In the genomic region with DNA sequence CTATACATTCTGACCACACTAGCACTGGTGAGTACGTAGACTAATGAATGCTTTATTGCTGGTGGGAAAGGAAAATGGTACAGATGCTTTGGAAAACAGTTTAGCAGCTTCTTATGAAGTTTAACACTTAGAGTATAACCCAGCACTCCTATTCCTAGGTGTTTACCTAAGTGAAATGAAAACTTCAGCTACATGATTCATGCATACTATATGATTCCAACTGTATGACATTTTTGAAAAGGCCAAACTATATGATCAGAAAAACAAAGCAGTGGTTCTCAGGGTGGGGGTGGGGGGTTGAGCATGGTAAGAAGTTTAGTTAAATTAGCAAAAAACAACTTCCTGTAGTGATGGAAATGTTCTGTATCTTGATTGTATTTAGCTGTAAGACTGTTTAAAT, we compare ENCODE assay signal across 17 cellular contexts. TPM values are rescaled to one million over a fixed set of nuclear protein-coding genes. Genes with fewer than 3 reads are reported as not detected.
DNase-seq lines count a peak whose midpoint lies in the region; ATAC-seq, FAIRE-seq and TF ChIP-seq lines count a peak whose summit lies in the region.
"Had no signal": no experiment of that assay in that cellular context is flagged by ENCODE, and none has a peak within 500 bp of the region (broad histone marks: within the 10 kb centered on the region; RNA-seq: fewer than 3 reads in every experiment).

No MANE protein-coding gene starts in this region.

- 82 to 94% methylated on average over 1 of the region's 1 CpG for WGBS in pancreas, 2 donors

- no peaks in the 10 kb centered on the region for H3K27me3 ChIP-seq in pancreas
- H3K27me3 ChIP-seq: dorsolateral prefrontal cortex, Peyer's patch, upper lobe of right lung had no signal

- DNase-seq in activated CD4-positive, alpha-beta T cell treated with anti-CD3 and anti-CD28 coated beads, Interleukin-2, amount 10 ng/mL, durations not matched to agents 7 days and 5 days: no peak
- DNase-seq in activated CD4-positive, alpha-beta T cell treated with anti-CD3 and anti-CD28 coated beads for 1 hour: no peak
- DNase-seq in activated naive CD8-positive, alpha-beta T cell treated with anti-CD3 and anti-CD28 coated beads, Interleukin-2, amount 50 U/mL, for 24 hours: no peak
- no peak for DNase-seq in progenitor cell of endocrine pancreas (ENCODE audit: low spot score, unreplicated experiment)
- no peak for DNase-seq in pancreas
- no peak for DNase-seq in DMS153 (lab: John Stamatoyannopoulos, UW)
- no peak for DNase-seq in left colon
- DNase-seq: dorsolateral prefrontal cortex; NCI-H1105; NCI-H748 treated with DMSO at 0.1 percent for 48 hours; Peyer's patch; small intestine; stimulated activated naive B cell treated with anti-CD40 and anti-IgM and Interleukin-4, amounts not matched to agents 10 μg/mL and 1 μg/mL and 100 μg/mL, for 72 hours; SW 1271; upper lobe of right lung had no signal

- ATAC-seq in activated naive CD8-positive, alpha-beta T cell treated with anti-CD3 and anti-CD28 coated beads, Interleukin-2, amount 50 U/mL, for 24 hours: peak; percentile 86
- ATAC-seq in pancreas (no peak), left colon (no peak)
- ATAC-seq: stimulated activated naive B cell treated with anti-CD40 and anti-IgM and Interleukin-4, amounts not matched to agents 10 μg/mL and 1 μg/mL and 100 μg/mL, for 72 hours; upper lobe of right lung; WTC11 had no signal

- H3K9me3 Mint-ChIP-seq in activated CD4-positive, alpha-beta T cell treated with anti-CD3 and anti-CD28 coated beads, Interleukin-2, amount 10 ng/mL, durations not matched to agents 7 days and 5 days: no peaks in the 10 kb centered on the region
- H3K9me3 Mint-ChIP-seq in IgD-negative memory B cell (no peaks in the 10 kb centered on the region), progenitor cell of endocrine pancreas (ENCODE audit: low read depth) (no peaks in the 10 kb centered on the region)
- H3K9me3 Mint-ChIP-seq in activated naive CD8-positive, alpha-beta T cell treated with anti-CD3 and anti-CD28 coated beads, Interleukin-2, amount 50 U/mL, for 24 hours: no peaks in the 10 kb centered on the region
- H3K9me3 Mint-ChIP-seq: WTC11 had no signal

- H3K9me3 ChIP-seq in pancreas: no peaks in the 10 kb centered on the region
- H3K9me3 ChIP-seq: Peyer's patch, upper lobe of right lung had no signal

- no peaks in the 10 kb centered on the region for H3K27me3 Mint-ChIP-seq in activated CD4-positive, alpha-beta T cell treated with anti-CD3 and anti-CD28 coated beads, Interleukin-2, amount 10 ng/mL, durations not matched to agents 7 days and 5 days
- H3K27me3 Mint-ChIP-seq in IgD-negative memory B cell (no peaks in the 10 kb centered on the region), progenitor cell of endocrine pancreas (no peaks in the 10 kb centered on the region)
- H3K27me3 Mint-ChIP-seq in activated naive CD8-positive, alpha-beta T cell treated with anti-CD3 and anti-CD28 coated beads, Interleukin-2, amount 50 U/mL, for 24 hours: no peaks in the 10 kb centered on the region
- H3K27me3 Mint-ChIP-seq: stimulated activated naive B cell treated with anti-CD40 and anti-IgM and Interleukin-4, amounts not matched to agents 10 μg/mL and 1 μg/mL and 100 μg/mL, for 72 hours had no signal

- CTCF ChIA-PET in activated CD4-positive, alpha-beta T cell treated with anti-CD3 and anti-CD28 coated beads, Interleukin-2, amount 10 ng/mL, durations not matched to agents 7 days and 5 days (lab: Charles Lee): interaction anchor here (0.7 to 3.2 kb wide), 2 partner anchors 12 to 15 kb away, joined by 3 to 11 read pairs; no protein-coding TSS in a partner anchor

- H3K36me3 Mint-ChIP-seq in activated CD4-positive, alpha-beta T cell treated with anti-CD3 and anti-CD28 coated beads, Interleukin-2, amount 10 ng/mL, durations not matched to agents 7 days and 5 days (ENCODE audit: low read depth): peaks cover 62% of the 10 kb centered on the region
- no peaks in the 10 kb centered on the region for H3K36me3 Mint-ChIP-seq in IgD-negative memory B cell
- peaks cover 67% of the 10 kb centered on the region for H3K36me3 Mint-ChIP-seq in activated naive CD8-positive, alpha-beta T cell treated with anti-CD3 and anti-CD28 coated beads, Interleukin-2, amount 50 U/mL, for 24 hours (ENCODE audit: low read depth)
- peaks cover 17% of the 10 kb centered on the region for H3K36me3 Mint-ChIP-seq in progenitor cell of endocrine pancreas (ENCODE audit: insufficient read depth)

- H3K4me1 ChIP-seq in pancreas: peaks cover 12 to 29% (median 26%) of the 10 kb centered on the region in 3 donors

- no peak for TF ChIP-seq CTCF in progenitor cell of endocrine pancreas (IDR thresholded peaks at IDR 0.05; ENCODE audit: unreplicated experiment)
- TF ChIP-seq CTCF in pancreas (IDR thresholded peaks at IDR 0.05): no peak

- intact Hi-C loops in pancreas (cut with DNase I): no loop called here
- intact Hi-C loops in left colon (cut with DNase I, micrococcal nuclease): no loop called here

- H3K4me3 ChIP-seq in pancreas: no peak overlapping the region
- H3K4me3 ChIP-seq: dorsolateral prefrontal cortex, Peyer's patch, upper lobe of right lung had no signal

- H3K4me1 Mint-ChIP-seq in activated CD4-positive, alpha-beta T cell treated with anti-CD3 and anti-CD28 coated beads, Interleukin-2, amount 10 ng/mL, durations not matched to agents 7 days and 5 days: peaks cover 42% of the 10 kb centered on the region
- peaks cover 15 to 37% (median 30%) of the 10 kb centered on the region in 3 donors for H3K4me1 Mint-ChIP-seq in IgD-negative memory B cell
- peaks cover 59% of the 10 kb centered on the region for H3K4me1 Mint-ChIP-seq in activated naive CD8-positive, alpha-beta T cell treated with anti-CD3 and anti-CD28 coated beads, Interleukin-2, amount 50 U/mL, for 24 hours
- peaks cover 4% of the 10 kb centered on the region for H3K4me1 Mint-ChIP-seq in progenitor cell of endocrine pancreas (ENCODE audit: low read depth)
- H3K4me1 Mint-ChIP-seq: WTC11 had no signal

- POLR2A ChIA-PET in activated CD4-positive, alpha-beta T cell treated with anti-CD3 and anti-CD28 coated beads, Interleukin-2, amount 10 ng/mL, durations not matched to agents 7 days and 5 days (lab: Charles Lee): interaction anchor here (0.6 kb wide), 1 partner anchor 106 kb away, joined by 6 read pairs; no protein-coding TSS in a partner anchor

- no peak overlapping the region for H3K27ac ChIP-seq in pancreas
- H3K27ac ChIP-seq: Peyer's patch, upper lobe of right lung had no signal

- peak overlapping the region; percentile 81 for H3K27ac Mint-ChIP-seq in activated CD4-positive, alpha-beta T cell treated with anti-CD3 and anti-CD28 coated beads, Interleukin-2, amount 10 ng/mL, durations not matched to agents 7 days and 5 days
- H3K27ac Mint-ChIP-seq in IgD-negative memory B cell: peak overlapping the region in 2 of 3 donors; percentile 37 to 58
- H3K27ac Mint-ChIP-seq in activated naive CD8-positive, alpha-beta T cell treated with anti-CD3 and anti-CD28 coated beads, Interleukin-2, amount 50 U/mL, for 24 hours: peak overlapping the region; percentile 79
- peak overlapping the region; percentile 49 for H3K27ac Mint-ChIP-seq in progenitor cell of endocrine pancreas

- H3K36me3 ChIP-seq in pancreas: peaks cover 0 to 8% (median 0%) of the 10 kb centered on the region in 3 donors

- no peak for FAIRE-seq in pancreas (lab: Jason Lieb, UNC)
- FAIRE-seq: small intestine had no signal

- H3K4me3 Mint-ChIP-seq in activated CD4-positive, alpha-beta T cell treated with anti-CD3 and anti-CD28 coated beads, Interleukin-2, amount 10 ng/mL, durations not matched to agents 7 days and 5 days: no peak overlapping the region
- H3K4me3 Mint-ChIP-seq in IgD-negative memory B cell (no peak overlapping the region), progenitor cell of endocrine pancreas (ENCODE audit: low read depth) (no peak overlapping the region)
- peak overlapping the region; percentile 27 for H3K4me3 Mint-ChIP-seq in activated naive CD8-positive, alpha-beta T cell treated with anti-CD3 and anti-CD28 coated beads, Interleukin-2, amount 50 U/mL, for 24 hours
- H3K4me3 Mint-ChIP-seq: WTC11 had no signal

RNA-seq across cellular contexts. Expression of a gene that starts 22.1 kb away (rescaled TPM):
- 10 to 100 TPM; 32.8 to 37.3 TPM for total RNA-seq in activated CD4-positive, alpha-beta T cell treated with anti-CD3 and anti-CD28 coated beads, Interleukin-2, amount 10 ng/mL, durations not matched to agents 7 days and 5 days
- 37.1 TPM for polyA plus RNA-seq in IgD-negative memory B cell
- 31.5 and 35.1 TPM in 2 replicates for total RNA-seq in progenitor cell of endocrine pancreas
- 10 to 100 TPM in 4 of 6 donors, 1 to 10 TPM in 2; 8.7 to 20.2 (median 13.5) TPM for total RNA-seq in pancreas
- 1 to 10 TPM; 5.5 to 6.0 TPM for polyA plus RNA-seq in pancreas
- 10 to 100 TPM; 23.4 to 34.0 TPM for total RNA-seq in left colon

RNA-seq across cellular contexts. Expression of a gene that starts 31.6 kb away (rescaled TPM):
- total RNA-seq in activated CD4-positive, alpha-beta T cell treated with anti-CD3 and anti-CD28 coated beads, Interleukin-2, amount 10 ng/mL, durations not matched to agents 7 days and 5 days: 100 to 1,000 TPM; 233 to 245 TPM
- polyA plus RNA-seq in IgD-negative memory B cell (120 TPM), pancreas (10 to 100 TPM; 66.3 to 74.7 TPM)
- total RNA-seq in progenitor cell of endocrine pancreas (197 and 216 TPM in 2 replicates), pancreas (10 to 100 TPM; 40.0 to 67.8 (median 58.4) TPM), left colon (100 to 1,000 TPM; 100 to 138 TPM)
